Comparison of ENCODE assay signal across 1 cellular context in genomic region chr14:94387051-94388026, GRCh38.
TF ChIP-seq lines count a peak whose summit lies in the region.

No MANE protein-coding gene starts in this region.

TF ChIP-seq in HepG2, 621 proteins besides CTCF, POLR2A, EP300 and RAD21 (continued from another document and continues in another):
- TF ChIP-seq TFE3 (CRISPR knock-in tag; IDR thresholded peaks at IDR 0.05) (no peak), MAFG (CRISPR knock-in tag; IDR thresholded peaks at IDR 0.05) (no peak), AHDC1 (CRISPR knock-in tag; IDR thresholded peaks at IDR 0.05; ENCODE audit: borderline replicate concordance) (no peak), KDM5A (IDR thresholded peaks at IDR 0.05; ENCODE audit: borderline replicate concordance, low read length) (peak; percentile 51; the same call in 1 of the 2 replicates), KLF6 (CRISPR knock-in tag; IDR thresholded peaks at IDR 0.05) (no peak), ZNF577 (CRISPR knock-in tag; IDR thresholded peaks at IDR 0.05; ENCODE audit: borderline replicate concordance, low read depth) (no peak), ZNF629 (CRISPR knock-in tag; conservative IDR thresholded peaks at IDR 0.05) (peak; percentile 78), KDM6A (CRISPR knock-in tag; IDR thresholded peaks at IDR 0.05; ENCODE audit: low read depth) (no peak), RXRA (CRISPR knock-in tag; IDR thresholded peaks at IDR 0.05) (peak; percentile 48; the same call in 1 of the 2 replicates), ZNF597 (CRISPR knock-in tag; IDR thresholded peaks at IDR 0.05) (no peak), DRAP1 (CRISPR knock-in tag; IDR thresholded peaks at IDR 0.05) (no peak), ZNF574 (CRISPR knock-in tag; IDR thresholded peaks at IDR 0.05) (no peak), NFRKB (IDR thresholded peaks at IDR 0.05) (no peak), EED (CRISPR knock-in tag; IDR thresholded peaks at IDR 0.05) (peak; percentile 17; the same call in 1 of the 2 replicates), FOXK1 (CRISPR knock-in tag; IDR thresholded peaks at IDR 0.05; ENCODE audit: borderline replicate concordance, low read depth) (0 out of 2 replicates have a peak, but pooled peaks have one; percentile 9), THAP8 (CRISPR knock-in tag; IDR thresholded peaks at IDR 0.05; ENCODE audit: borderline replicate concordance) (no peak), ZBTB34 (CRISPR knock-in tag; IDR thresholded peaks at IDR 0.05) (peak; percentile 14; the same call in 1 of the 2 replicates), NR2C2 (CRISPR knock-in tag; IDR thresholded peaks at IDR 0.05; ENCODE audit: borderline replicate concordance) (peak; percentile 69; the same call in 1 of the 2 replicates), ZNF550 (CRISPR knock-in tag; IDR thresholded peaks at IDR 0.05; ENCODE audit: borderline replicate concordance) (no peak), ZNF724P (CRISPR knock-in tag; IDR thresholded peaks at IDR 0.05; ENCODE audit: borderline replicate concordance) (no peak), FOSL1 (CRISPR knock-in tag; IDR thresholded peaks at IDR 0.05; ENCODE audit: borderline replicate concordance) (no peak), SKI (IDR thresholded peaks at IDR 0.05; ENCODE audit: partially characterized antibody) (no peak), ZNF777 (CRISPR knock-in tag; IDR thresholded peaks at IDR 0.05) (peak; percentile 44; the same call in 1 of the 2 replicates), TFDP2 (CRISPR knock-in tag; IDR thresholded peaks at IDR 0.05) (0 out of 2 replicates have a peak, but pooled peaks have one; percentile 31), NR2F1 (CRISPR knock-in tag; IDR thresholded peaks at IDR 0.05) (peak; percentile 52 to 59; a peak in 2 of 4 replicates), CBX5 (CRISPR knock-in tag; IDR thresholded peaks at IDR 0.05; ENCODE audit: borderline replicate concordance) (no peak), HMG20A (CRISPR knock-in tag; IDR thresholded peaks at IDR 0.05; ENCODE audit: borderline replicate concordance) (no peak), SMARCE1 (IDR thresholded peaks at IDR 0.05; ENCODE audit: borderline replicate concordance) (no peak), ZFP36 (IDR thresholded peaks at IDR 0.05; ENCODE audit: borderline replicate concordance, low read depth, low read length, partially characterized antibody) (peak; percentile 80), ZNF558 (CRISPR knock-in tag; IDR thresholded peaks at IDR 0.05; ENCODE audit: borderline replicate concordance) (peak; percentile 17; the same call in 1 of the 2 replicates), CCDC6 (CRISPR knock-in tag; IDR thresholded peaks at IDR 0.05) (no peak), AFF4 (CRISPR knock-in tag; IDR thresholded peaks at IDR 0.05) (peak; percentile 30; the same call in 1 of the 2 replicates), ZNF512B (CRISPR knock-in tag; IDR thresholded peaks at IDR 0.05; ENCODE audit: borderline replicate concordance) (no peak), PPARG (CRISPR knock-in tag; conservative IDR thresholded peaks at IDR 0.05) (0 out of 2 replicates have a peak, but pooled peaks have one; percentile 3), MBD4 (IDR thresholded peaks at IDR 0.05; ENCODE audit: borderline replicate concordance, low read length) (peak; percentile 37; the same call in 1 of the 2 replicates)
